In genomic region chr9:136860933-136861873, GRCh38 we compare ENCODE assay signal across 21 cellular contexts. TPM values are rescaled to one million over a fixed set of nuclear protein-coding genes. Genes with fewer than 3 reads are reported as not detected.
DNase-seq lines count a peak whose midpoint lies in the region; ATAC-seq and TF ChIP-seq lines count a peak whose summit lies in the region.
"Had no signal": no experiment of that assay in that cellular context is flagged by ENCODE, and none has a peak within 500 bp of the region (broad histone marks: within the 10 kb centered on the region; RNA-seq: fewer than 3 reads in every experiment).

No MANE protein-coding gene starts in this region.

- peaks cover 0 to 47% (median 36%) of the 10 kb centered on the region in 9 donors for H3K36me3 ChIP-seq in heart left ventricle
- H3K36me3 ChIP-seq in left lung, result peaks cover 0 to 45% of the 10 kb centered on the region in 2 donors
- peaks cover 33% of the 10 kb centered on the region for H3K36me3 ChIP-seq in suprapubic skin
- H3K36me3 ChIP-seq in CD8-positive, alpha-beta memory T cell (ENCODE audit: insufficient read depth, low read length), result peaks cover 19% of the 10 kb centered on the region

- H3K9me3 Mint-ChIP-seq in CD8-positive, alpha-beta memory T cell, result no peaks in the 10 kb centered on the region
- H3K9me3 Mint-ChIP-seq: immature natural killer cell; naive thymus-derived CD4-positive, alpha-beta T cell had no signal

- H3K27ac Mint-ChIP-seq in CD8-positive, alpha-beta memory T cell, result peak overlapping the region in 1 of 8 donors; percentile 73
- H3K27ac Mint-ChIP-seq: CD4-positive, CD25-positive, alpha-beta regulatory T cell had no signal

- TF ChIP-seq POLR2A in heart left ventricle (IDR thresholded peaks at IDR 0.05), result no peak
- TF ChIP-seq POLR2A in suprapubic skin (IDR thresholded peaks at IDR 0.05), result no peak

- TF ChIP-seq CTCF in heart left ventricle (IDR thresholded peaks at IDR 0.05), result no peak
- no peak for TF ChIP-seq CTCF in VCaP (conservative IDR thresholded peaks at IDR 0.05)
- TF ChIP-seq CTCF in left lung (IDR thresholded peaks at IDR 0.05), result no peak
- TF ChIP-seq CTCF in suprapubic skin (IDR thresholded peaks at IDR 0.05), result no peak

- POLR2A ChIA-PET in CD8-positive, alpha-beta memory T cell (lab: Charles Lee), result interaction anchor here (0.6 kb wide), 1 partner anchor 209 kb away, joined by 5 read pairs; the partner anchor contains the start of gene SAPCD2

- DNase-seq in heart left ventricle (peak in 3 of 5 donors; percentile 5 to 24 (median 24)), cardiac septum (ENCODE audit: low spot score) (no peak), left lung (peak; percentile 29 to 50), suprapubic skin (ENCODE audit: low spot score in 2 of 2) (peak; percentile 56 to 77)
- DNase-seq in CD8-positive, alpha-beta memory T cell, result no peak
- DNase-seq: activated CD4-positive, alpha-beta T cell treated with anti-CD3 and anti-CD28 coated beads, Interleukin-2, amount 50 U/mL, for 48 hours; activated naive CD4-positive, alpha-beta T cell treated with Interleukin-2 at 50 U/mL for 16 hours; activated T-cell treated with anti-CD3 and anti-CD28 coated beads for 4 hours; CD4-positive, CD25-positive, alpha-beta regulatory T cell; DMS53; effector memory CD4-positive, alpha-beta T cell; immature natural killer cell; mammary epithelial cell; NCI-H1105; NCI-H510A treated with DMSO at 0.1 percent for 48 hours; T-helper 1 cell had no signal

- H3K4me3 ChIP-seq in heart left ventricle, result no peak overlapping the region
- no peak overlapping the region for H3K4me3 ChIP-seq in left lung
- H3K4me3 ChIP-seq in suprapubic skin, result no peak overlapping the region
- no peak overlapping the region for H3K4me3 ChIP-seq in CD8-positive, alpha-beta memory T cell (ENCODE audit: low read length)

- CTCF ChIA-PET in CD8-positive, alpha-beta memory T cell (lab: Charles Lee), result interaction anchor here (0.7 to 1.6 kb wide), 5 partner anchors 14 to 21 kb away, joined by 3 to 5 read pairs (median 4); partner anchors contain the start of gene AJM1

- no peak for TF ChIP-seq EP300 in suprapubic skin (IDR thresholded peaks at IDR 0.05)

- ATAC-seq in heart left ventricle (no peak), left lung (no peak), HG03342 (IDR thresholded peaks at IDR 0.05; ENCODE audit: unreplicated experiment) (no peak), GM18861 (IDR thresholded peaks at IDR 0.05; ENCODE audit: unreplicated experiment) (no peak)
- ATAC-seq: naive thymus-derived CD4-positive, alpha-beta T cell had no signal

- peaks cover 0 to 39% (median 3%) of the 10 kb centered on the region in 3 donors for H3K36me3 Mint-ChIP-seq in CD8-positive, alpha-beta memory T cell

- no peaks in the 10 kb centered on the region for H3K27me3 Mint-ChIP-seq in CD8-positive, alpha-beta memory T cell
- H3K27me3 Mint-ChIP-seq: CD4-positive, CD25-positive, alpha-beta regulatory T cell; naive thymus-derived CD4-positive, alpha-beta T cell had no signal

- H3K4me1 ChIP-seq in heart left ventricle (peaks cover 0 to 40% (median 21%) of the 10 kb centered on the region in 12 donors), left lung (peaks cover 9 to 24% of the 10 kb centered on the region in 2 donors), suprapubic skin (peaks cover 43% of the 10 kb centered on the region)
- H3K4me1 ChIP-seq in CD8-positive, alpha-beta memory T cell (ENCODE audit: insufficient read depth, low read length), result peaks cover 7% of the 10 kb centered on the region
- H3K4me1 ChIP-seq: parathyroid adenoma had no signal

- intact Hi-C loops in heart left ventricle (cut with DNase I), result loop anchor here in 3 of 10 donors (2.0 to 10.0 kb wide), 2 partner anchors 46 to 64 kb away; no protein-coding TSS in a partner anchor
- intact Hi-C loops in cardiac septum (cut with DNase I), result no loop called here
- intact Hi-C loops in left lung (cut with DNase I), result no loop called here

- peak overlapping the region in 1 of 7 donors; percentile 54 for H3K4me3 Mint-ChIP-seq in CD8-positive, alpha-beta memory T cell
- H3K4me3 Mint-ChIP-seq: immature natural killer cell had no signal

- H3K4me1 Mint-ChIP-seq in CD8-positive, alpha-beta memory T cell, result peaks cover 11 to 23% (median 17%) of the 10 kb centered on the region in 3 donors

- H3K27ac ChIP-seq in heart left ventricle, result no peak overlapping the region
- H3K27ac ChIP-seq in VCaP, result peak overlapping the region; percentile 80
- no peak overlapping the region for H3K27ac ChIP-seq in left lung
- H3K27ac ChIP-seq in suprapubic skin, result no peak overlapping the region
- no peak overlapping the region for H3K27ac ChIP-seq in CD8-positive, alpha-beta memory T cell (ENCODE audit: low read depth, low read length)
- H3K27ac ChIP-seq: parathyroid adenoma had no signal

- WGBS in heart left ventricle, 4 donors, result 90 to 96% (median 92%) methylated on average over 13 to 22 of the region's 22 CpGs
- WGBS in suprapubic skin, result 95% methylated on average over 4 of the region's 22 CpGs

- no peaks in the 10 kb centered on the region for H3K27me3 ChIP-seq in heart left ventricle
- H3K27me3 ChIP-seq in left lung, result no peaks in the 10 kb centered on the region
- no peaks in the 10 kb centered on the region for H3K27me3 ChIP-seq in suprapubic skin
- H3K27me3 ChIP-seq in CD8-positive, alpha-beta memory T cell (ENCODE audit: insufficient read depth, low read length, poor library complexity, severe bottlenecking), result no peaks in the 10 kb centered on the region

- H3K9me3 ChIP-seq in heart left ventricle, result no peaks in the 10 kb centered on the region
- no peaks in the 10 kb centered on the region for H3K9me3 ChIP-seq in left lung
- no peaks in the 10 kb centered on the region for H3K9me3 ChIP-seq in suprapubic skin
- H3K9me3 ChIP-seq in CD8-positive, alpha-beta memory T cell (ENCODE audit: low read length), result no peaks in the 10 kb centered on the region

RNA-seq across cellular contexts. Expression of gene EDF1, which starts 4.9 kb away (rescaled TPM):
- total RNA-seq in heart left ventricle, result 100 to 1,000 TPM; 289 to 467 (median 341) TPM
- 100 to 1,000 TPM; 454 to 605 TPM for polyA plus RNA-seq in heart left ventricle
- 293 TPM for total RNA-seq in cardiac septum
- total RNA-seq in left lung, result 100 to 1,000 TPM; 247 to 288 TPM
- total RNA-seq in suprapubic skin, result 100 to 1,000 TPM; 236 to 328 (median 311) TPM
- 100 to 1,000 TPM; 354 to 356 TPM for total RNA-seq in CD8-positive, alpha-beta memory T cell
- polyA plus RNA-seq in CD8-positive, alpha-beta memory T cell, result 476 TPM

RNA-seq across cellular contexts. Expression of gene MAMDC4, which starts 9.1 kb away (rescaled TPM):
- total RNA-seq in heart left ventricle (1 to 10 TPM; 2.9 to 8.3 (median 6.1) TPM), cardiac septum (11.0 TPM), left lung (10 to 100 TPM; 14.7 to 16.0 TPM), suprapubic skin (1 to 10 TPM; 1.3 to 3.9 (median 1.8) TPM)
- polyA plus RNA-seq in heart left ventricle, result 10 to 100 TPM in 1 of 2 donors, 1 to 10 TPM in 1; 4.5 to 14.9 TPM
- total RNA-seq in CD8-positive, alpha-beta memory T cell, result 10 to 100 TPM; 12.2 to 12.9 TPM
- polyA plus RNA-seq in CD8-positive, alpha-beta memory T cell, result not detected

RNA-seq across cellular contexts. Expression of gene PHPT1, which starts 12.0 kb away (rescaled TPM):
- total RNA-seq in heart left ventricle (100 to 1,000 TPM; 230 to 386 (median 266) TPM), cardiac septum (296 TPM), left lung (100 to 1,000 TPM; 118 to 151 TPM), suprapubic skin (10 to 100 TPM; 41.9 to 64.2 (median 46.6) TPM)
- 100 to 1,000 TPM; 225 to 717 TPM for polyA plus RNA-seq in heart left ventricle
- 100 to 1,000 TPM; 108 to 110 TPM for total RNA-seq in CD8-positive, alpha-beta memory T cell
- 100.0 TPM for polyA plus RNA-seq in CD8-positive, alpha-beta memory T cell

RNA-seq across cellular contexts. Expression of gene AJM1, which starts 18.9 kb away (rescaled TPM):
- total RNA-seq in heart left ventricle, result 1 to 10 TPM; 2.6 to 7.0 (median 6.2) TPM
- polyA plus RNA-seq in heart left ventricle, result 1 to 10 TPM; 2.8 to 5.5 TPM
- total RNA-seq in cardiac septum, result 8.6 TPM
- total RNA-seq in left lung, result 1 to 10 TPM; 1.7 to 2.6 TPM
- total RNA-seq in suprapubic skin, result 1 to 10 TPM; 1.6 to 3.1 (median 2.2) TPM
- total RNA-seq in CD8-positive, alpha-beta memory T cell, result 1 to 10 TPM; 3.2 TPM
- polyA plus RNA-seq in CD8-positive, alpha-beta memory T cell, result 0.39 TPM

RNA-seq across cellular contexts. Expression of gene TRAF2, which starts 25.1 kb away (rescaled TPM):
- total RNA-seq in heart left ventricle (10 to 100 TPM in 3 of 9 donors, 1 to 10 TPM in 6; 6.3 to 14.7 (median 9.1) TPM), cardiac septum (10.2 TPM), left lung (10 to 100 TPM; 17.2 to 22.4 TPM), suprapubic skin (10 to 100 TPM in 2 of 4 donors, 1 to 10 TPM in 2; 8.6 to 16.1 (median 10.5) TPM)
- 10 to 100 TPM; 10.6 to 28.3 TPM for polyA plus RNA-seq in heart left ventricle
- 10 to 100 TPM; 53.2 to 60.5 TPM for total RNA-seq in CD8-positive, alpha-beta memory T cell
- polyA plus RNA-seq in CD8-positive, alpha-beta memory T cell, result 23.1 TPM

Comparison
In these comparisons a context has a peak if more than half of its experiments do, and no peak if none do; other contexts are left out.
1. DNase-seq: peak in heart left ventricle (3 of 5), left lung (2 of 2) and suprapubic skin (2 of 2); none in cardiac septum (single experiment) and CD8-positive, alpha-beta memory T cell (0 of 5).